Comparison of ENCODE assay signal across 1 cellular context in the genomic region with DNA sequence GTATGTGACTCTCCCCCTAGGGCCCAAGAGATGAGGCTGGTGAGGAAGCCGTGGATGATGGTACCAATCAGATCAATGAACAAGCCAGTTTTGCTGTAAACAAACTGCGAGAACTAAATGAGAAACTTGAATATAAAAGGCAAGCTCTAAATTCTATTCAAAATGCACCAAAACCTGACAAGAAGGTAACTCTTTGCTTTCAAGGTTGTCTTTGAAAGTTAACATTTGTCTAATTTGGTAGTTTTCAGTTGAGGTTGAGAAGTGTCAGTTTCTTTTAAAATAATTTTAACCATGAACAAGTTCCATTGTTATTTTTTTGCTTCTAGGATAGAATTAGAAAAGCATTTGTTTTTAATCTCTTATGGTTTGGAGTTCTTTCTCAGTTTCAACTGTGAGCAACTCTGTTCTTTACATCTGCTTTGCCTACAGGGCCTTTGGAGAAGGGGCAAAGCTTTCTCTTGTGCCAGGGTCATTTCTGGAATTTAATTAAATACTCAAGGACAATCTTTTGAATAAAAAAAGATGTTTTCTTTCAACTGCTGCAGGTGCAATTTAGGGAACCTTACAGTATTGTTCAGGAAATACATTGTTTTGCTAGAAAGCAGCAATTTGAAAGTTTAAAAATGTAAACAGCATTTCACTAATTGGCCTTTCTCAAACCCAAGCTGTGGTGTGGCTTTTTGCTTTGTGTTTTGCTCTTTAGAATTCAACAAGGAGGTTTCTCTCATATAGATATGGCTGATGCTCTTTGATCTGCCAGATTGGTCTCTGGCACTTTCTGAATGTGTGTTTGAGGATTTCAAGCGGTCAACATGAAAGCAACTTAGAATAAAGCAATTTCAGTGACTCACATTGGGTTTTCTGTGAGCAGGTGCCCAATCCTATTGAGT.
TF ChIP-seq lines count a peak whose summit lies in the region.

No MANE protein-coding gene starts in this region.

TF ChIP-seq in GM12878, 131 proteins besides CTCF, POLR2A, EP300 and RAD21 (continued from another document):
- no peak for TF ChIP-seq ZNF687 (IDR thresholded peaks at IDR 0.05)
- TF ChIP-seq TCF12 (IDR thresholded peaks at IDR 0.05; ENCODE audit: low read depth, low read length) = peak; percentile 68; the same call in 1 of the 2 replicates
- TF ChIP-seq TCF7 (IDR thresholded peaks at IDR 0.05; ENCODE audit: borderline replicate concordance) = peak; percentile 98
- TF ChIP-seq BRCA1 (IDR thresholded peaks at IDR 0.05; ENCODE audit: low read depth, low read length) = no peak
- TF ChIP-seq YBX1 (IDR thresholded peaks at IDR 0.05) = no peak
- 0 out of 2 replicates have a peak, but pooled peaks have one; percentile 16 for TF ChIP-seq EED (IDR thresholded peaks at IDR 0.05; ENCODE audit: low read depth)
- peak; percentile 29; the same call in 1 of the 2 replicates for TF ChIP-seq PAX5 (IDR thresholded peaks at IDR 0.05; ENCODE audit: borderline replicate concordance, low read depth, low read length)
- peak; percentile 50 for TF ChIP-seq MEF2B (IDR thresholded peaks at IDR 0.05; ENCODE audit: partially characterized antibody, poor library complexity, severe bottlenecking)
- TF ChIP-seq FOS (IDR thresholded peaks at IDR 0.05; ENCODE audit: borderline replicate concordance, extremely low read depth, insufficient read length) = no peak
- no peak for TF ChIP-seq EZH2 (IDR thresholded peaks at IDR 0.05; ENCODE audit: borderline replicate concordance, control insufficient read depth, low read depth, low read length)
- 0 out of 2 replicates have a peak, but pooled peaks have one; percentile 5 for TF ChIP-seq ZNF24 (IDR thresholded peaks at IDR 0.05)
- no peak for TF ChIP-seq SUZ12 (IDR thresholded peaks at IDR 0.05; ENCODE audit: unreplicated experiment)
- TF ChIP-seq MTA2 (IDR thresholded peaks at IDR 0.05; ENCODE audit: low read depth) = peak; percentile 87
- TF ChIP-seq BHLHE40 (IDR thresholded peaks at IDR 0.05; ENCODE audit: borderline replicate concordance in 1 of 2, low read depth in 2 of 2, low read length in 1 of 2) = peak; percentile 52 to 61; a peak in 2 of 4 replicates
- TF ChIP-seq MEF2A (IDR thresholded peaks at IDR 0.05; ENCODE audit: insufficient read depth, low read depth, low read length) = 0 out of 2 replicates have a peak, but pooled peaks have one; percentile 29
- TF ChIP-seq ATF2 (IDR thresholded peaks at IDR 0.05; ENCODE audit: low read length) = peak; percentile 74
- no peak for TF ChIP-seq MTA3 (IDR thresholded peaks at IDR 0.05; ENCODE audit: borderline replicate concordance, low read length)
TF ChIP-seq in GM12878: peak in this region for 36.
